In the genomic region with DNA sequence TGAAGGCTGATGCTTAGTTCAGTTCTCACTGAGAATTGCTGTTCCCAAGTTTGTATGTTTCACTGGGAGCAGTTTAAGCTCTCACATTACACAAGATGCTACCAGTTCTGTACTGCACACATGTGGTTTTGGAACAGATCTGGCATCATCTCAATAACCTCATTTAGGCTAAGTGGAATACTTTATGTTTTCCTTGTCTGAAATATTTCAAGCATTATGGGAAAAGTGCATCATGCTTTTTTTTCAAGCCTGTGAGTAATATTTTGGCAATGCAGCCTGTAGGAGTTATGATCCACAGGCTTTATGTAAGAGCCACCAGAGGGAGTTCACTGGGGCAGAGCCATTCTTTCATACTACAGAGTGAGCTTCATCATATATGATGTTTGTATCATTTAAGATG, we compare ENCODE assay signal across 16 cellular contexts.
DNase-seq lines count a peak whose midpoint lies in the region; ATAC-seq and TF ChIP-seq lines count a peak whose summit lies in the region.
"Had no signal": no experiment of that assay in that cellular context is flagged by ENCODE, and none has a peak within 500 bp of the region (broad histone marks: within the 10 kb centered on the region; RNA-seq: fewer than 3 reads in every experiment).

No MANE protein-coding gene starts in this region.

- H3K9me3 Mint-ChIP-seq in HFFc6 = peaks cover 15% of the 10 kb centered on the region

- H3K27me3 Mint-ChIP-seq in HFFc6 (ENCODE audit: insufficient read depth) = peaks cover under 1% of the 10 kb centered on the region; the same call in 1 of the 2 replicates
- H3K27me3 Mint-ChIP-seq: activated B cell treated with CpG ODN at 0.5 μM for 24 hours; CD8-positive, alpha-beta memory T cell; memory B cell had no signal

- H3K4me1 ChIP-seq in left ventricle myocardium inferior = no peaks in the 10 kb centered on the region
- H3K4me1 ChIP-seq: colonic mucosa had no signal

- TF ChIP-seq CTCF in AG10803 (conservative IDR thresholded peaks at IDR 0.05; ENCODE audit: low read length) = no peak
- peak; percentile 51; the same call in 1 of the 2 replicates for TF ChIP-seq CTCF in HFFc6 (IDR thresholded peaks at IDR 0.05)
- peak; percentile 59 for TF ChIP-seq CTCF in left ventricle myocardium inferior (IDR thresholded peaks at IDR 0.05; ENCODE audit: borderline replicate concordance)

- DNase-seq in AG10803 (ENCODE audit: low read depth) = peak; percentile 44
- peak; percentile 63 for DNase-seq in HFFc6
- DNase-seq in SK-MEL-5 (ENCODE audit: low read depth, low spot score) = peak; percentile 22
- no peak for DNase-seq in left ventricle myocardium inferior
- DNase-seq in NCI-H446 (lab: John Stamatoyannopoulos, UW) = no peak
- DNase-seq: activated B cell treated with CpG ODN at 0.5 μM for 24 hours; activated gamma-delta T cell; CD8-positive, alpha-beta memory T cell; colonic mucosa; glutamatergic neuron; NCI-H1436; substantia nigra had no signal

- in situ Hi-C loops in SK-MEL-5 (cut with HindIII; ENCODE audit: low pct_unique_long_range_greater_than_20kb, low sequenced_read_pairs) = no loop called here

- no peak overlapping the region for H3K27ac ChIP-seq in left ventricle myocardium inferior (replicated peaks)
- H3K27ac ChIP-seq: colonic mucosa had no signal

- intact Hi-C loops in left ventricle myocardium inferior (cut with micrococcal nuclease) = no loop called here

- no peak overlapping the region for H3K4me3 ChIP-seq in AG10803 (ENCODE audit: low read length)
- H3K4me3 ChIP-seq in left ventricle myocardium inferior = no peak overlapping the region
- H3K4me3 ChIP-seq: colonic mucosa had no signal

- no peaks in the 10 kb centered on the region for H3K36me3 ChIP-seq in left ventricle myocardium inferior
- H3K36me3 ChIP-seq: colonic mucosa had no signal

- peaks cover 4% of the 10 kb centered on the region; the same call in 1 of the 2 replicates for H3K36me3 Mint-ChIP-seq in HFFc6 (ENCODE audit: low read depth)
- H3K36me3 Mint-ChIP-seq: CD8-positive, alpha-beta memory T cell; memory B cell had no signal

- no peaks in the 10 kb centered on the region for H3K27me3 ChIP-seq in left ventricle myocardium inferior (ENCODE audit: low read depth)
- H3K27me3 ChIP-seq: colonic mucosa had no signal

- H3K4me3 Mint-ChIP-seq in HFFc6 = no peak overlapping the region
- H3K4me3 Mint-ChIP-seq: activated B cell treated with CpG ODN at 0.5 μM for 24 hours; CD8-positive, alpha-beta memory T cell; memory B cell had no signal

- H3K9me3 ChIP-seq in left ventricle myocardium inferior (replicated peaks) = no peaks in the 10 kb centered on the region
- H3K9me3 ChIP-seq: colonic mucosa had no signal

- no peak overlapping the region for H3K27ac Mint-ChIP-seq in HFFc6
- H3K27ac Mint-ChIP-seq: activated B cell treated with CpG ODN at 0.5 μM for 24 hours; CD8-positive, alpha-beta memory T cell; memory B cell had no signal

- no peaks in the 10 kb centered on the region for H3K4me1 Mint-ChIP-seq in HFFc6 (ENCODE audit: low read depth)
- H3K4me1 Mint-ChIP-seq: activated B cell treated with CpG ODN at 0.5 μM for 24 hours; CD8-positive, alpha-beta memory T cell; memory B cell had no signal

- ATAC-seq in HG03280 (IDR thresholded peaks at IDR 0.05; ENCODE audit: unreplicated experiment) = no peak
- no peak for ATAC-seq in GM21367 (IDR thresholded peaks at IDR 0.05; ENCODE audit: unreplicated experiment)
- ATAC-seq in GM19023 (IDR thresholded peaks at IDR 0.05; ENCODE audit: unreplicated experiment) = no peak

Comparison
In these comparisons a context has a peak if more than half of its experiments do, and no peak if none do; other contexts are left out.
1. DNase-seq: peak in AG10803 (single experiment), HFFc6 (single experiment) and SK-MEL-5 (single experiment); none in left ventricle myocardium inferior (single experiment) and NCI-H446 (0 of 2).